In the genomic region with DNA sequence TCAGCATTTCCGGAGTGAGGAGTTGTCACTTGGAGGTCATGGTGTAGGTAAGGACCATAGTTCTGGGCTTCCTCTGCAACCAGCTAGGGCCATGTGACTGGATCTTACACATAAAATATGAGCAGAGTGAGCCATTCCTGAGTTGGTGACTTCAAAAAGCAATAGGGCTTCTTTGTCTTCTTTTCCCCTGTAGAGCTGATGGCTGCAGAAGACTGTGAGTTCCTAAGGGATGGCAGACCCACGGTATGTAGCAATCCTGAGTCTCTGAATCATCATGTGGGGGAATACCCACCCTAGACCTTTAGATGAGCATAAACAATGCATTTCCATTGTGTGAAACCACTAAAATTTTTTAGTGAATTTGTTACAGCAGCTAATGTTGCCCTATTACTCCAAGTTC, we compare ENCODE assay signal across 16 cellular contexts.
DNase-seq lines count a peak whose midpoint lies in the region; ATAC-seq and TF ChIP-seq lines count a peak whose summit lies in the region.
"Had no signal": no experiment of that assay in that cellular context is flagged by ENCODE, and none has a peak within 500 bp of the region (broad histone marks: within the 10 kb centered on the region; RNA-seq: fewer than 3 reads in every experiment).

No MANE protein-coding gene starts in this region.

- TF ChIP-seq CTCF in foreskin keratinocyte (conservative IDR thresholded peaks at IDR 0.05) = no peak

- H3K27ac ChIP-seq in ACC112 (ENCODE audit: low read depth, low read length) = peak overlapping the region; percentile 53
- H3K27ac ChIP-seq in foreskin keratinocyte = no peak overlapping the region
- H3K27ac ChIP-seq: psoas muscle, testis had no signal

- DNase-seq in H4 (ENCODE audit: low spot score) (peak; percentile 31), adipocyte (ENCODE audit: low read depth) (peak; percentile 53), foreskin keratinocyte (peak; percentile 26 to 56), hippocampal formation (lab: John Stamatoyannopoulos, UW) (no peak), cerebellum (ENCODE audit: low spot score) (no peak)
- no peak for DNase-seq in activated T-cell treated with anti-CD3 and anti-CD28 coated beads, Interleukin-2, amount 50 U/mL, for 4 hours
- DNase-seq: ACHN; activated CD4-positive, alpha-beta T cell treated with anti-CD3 and anti-CD28 coated beads, Interleukin-2, amount 10 ng/mL, durations not matched to agents 24 days and 14 days; cortex of kidney; erythroblast; natural killer cell; NCI-H1105 treated with DMSO at 0.1 percent for 48 hours; psoas muscle; testis had no signal

- no peaks in the 10 kb centered on the region for H3K79me2 ChIP-seq in ACC112 (ENCODE audit: control insufficient read depth, insufficient read depth, low read length, unreplicated experiment)

- H3K4me3 Mint-ChIP-seq in activated T-cell treated with anti-CD3 and anti-CD28 coated beads, Interleukin-2, amount 50 U/mL, for 4 hours = no peak overlapping the region
- H3K4me3 Mint-ChIP-seq: activated CD4-positive, alpha-beta T cell treated with anti-CD3 and anti-CD28 coated beads, Interleukin-2, amount 10 ng/mL, durations not matched to agents 24 days and 14 days; natural killer cell had no signal

- no peak overlapping the region for H2AFZ ChIP-seq in ACC112 (ENCODE audit: low read length, unreplicated experiment)

- H3K36me3 ChIP-seq in ACC112 (ENCODE audit: insufficient read depth, low read length) (peaks cover 3% of the 10 kb centered on the region; the same call in 1 of the 2 replicates), adipocyte (ENCODE audit: control insufficient read depth, insufficient read depth, low read length, severe bottlenecking) (no peaks in the 10 kb centered on the region)

- ATAC-seq in foreskin keratinocyte (peak; percentile 79), HG02623 (IDR thresholded peaks at IDR 0.05; ENCODE audit: unreplicated experiment) (no peak)
- no peak for ATAC-seq in activated T-cell treated with anti-CD3 and anti-CD28 coated beads, Interleukin-2, amount 50 U/mL, for 4 hours
- ATAC-seq: natural killer cell, psoas muscle had no signal

- H3K27me3 ChIP-seq in ACC112 (ENCODE audit: insufficient read depth, low read length) (no peaks in the 10 kb centered on the region), adipocyte (replicated peaks; ENCODE audit: control insufficient read depth, insufficient read depth, low read length) (no peaks in the 10 kb centered on the region), foreskin keratinocyte (no peaks in the 10 kb centered on the region)
- H3K27me3 ChIP-seq: testis had no signal

- H3K4me1 Mint-ChIP-seq in activated T-cell treated with anti-CD3 and anti-CD28 coated beads, Interleukin-2, amount 50 U/mL, for 4 hours (ENCODE audit: low read depth) = no peaks in the 10 kb centered on the region
- H3K4me1 Mint-ChIP-seq: activated CD4-positive, alpha-beta T cell treated with anti-CD3 and anti-CD28 coated beads, Interleukin-2, amount 10 ng/mL, durations not matched to agents 24 days and 14 days; natural killer cell had no signal

- no peaks in the 10 kb centered on the region for H3K27me3 Mint-ChIP-seq in activated T-cell treated with anti-CD3 and anti-CD28 coated beads, Interleukin-2, amount 50 U/mL, for 4 hours (ENCODE audit: low read depth)
- H3K27me3 Mint-ChIP-seq: activated CD4-positive, alpha-beta T cell treated with anti-CD3 and anti-CD28 coated beads, Interleukin-2, amount 10 ng/mL, durations not matched to agents 24 days and 14 days had no signal

- no peaks in the 10 kb centered on the region for H3K36me3 Mint-ChIP-seq in activated T-cell treated with anti-CD3 and anti-CD28 coated beads, Interleukin-2, amount 50 U/mL, for 4 hours (ENCODE audit: insufficient read depth)
- H3K36me3 Mint-ChIP-seq: natural killer cell had no signal

- 0 out of 2 replicates have a peak overlapping the region, but pooled peaks have one; percentile 19 for H3K4me3 ChIP-seq in ACC112 (ENCODE audit: low read depth, low read length)
- no peak overlapping the region for H3K4me3 ChIP-seq in adipocyte (ENCODE audit: low read length)
- H3K4me3 ChIP-seq: psoas muscle, testis had no signal

- H3K4me1 ChIP-seq in ACC112 (ENCODE audit: control insufficient read depth, insufficient read depth, low read length, unreplicated experiment) = peaks cover 15% of the 10 kb centered on the region
- H3K4me1 ChIP-seq in adipocyte (ENCODE audit: control insufficient read depth, insufficient read depth, low read length) = peaks cover 8% of the 10 kb centered on the region
- peaks cover 6% of the 10 kb centered on the region for H3K4me1 ChIP-seq in foreskin keratinocyte
- H3K4me1 ChIP-seq: psoas muscle, testis had no signal

- peaks cover 7% of the 10 kb centered on the region for H3K9me3 ChIP-seq in adipocyte (ENCODE audit: control insufficient read depth, low read length)
- H3K9me3 ChIP-seq: testis had no signal

- H3K9me3 Mint-ChIP-seq in activated T-cell treated with anti-CD3 and anti-CD28 coated beads, Interleukin-2, amount 50 U/mL, for 4 hours = no peaks in the 10 kb centered on the region
- H3K9me3 Mint-ChIP-seq: activated CD4-positive, alpha-beta T cell treated with anti-CD3 and anti-CD28 coated beads, Interleukin-2, amount 10 ng/mL, durations not matched to agents 24 days and 14 days; natural killer cell had no signal

- H3K9ac ChIP-seq in adipocyte (ENCODE audit: low read length) = no peak overlapping the region

Comparison
In these comparisons a context has a peak if more than half of its experiments do, and no peak if none do; other contexts are left out.
1. DNase-seq: peak in H4 (single experiment), adipocyte (single experiment) and foreskin keratinocyte (2 of 2); none in hippocampal formation (0 of 2), activated T-cell treated with anti-CD3 and anti-CD28 coated beads, Interleukin-2, amount 50 U/mL, for 4 hours (single experiment) and cerebellum (single experiment).